Comparison of ENCODE assay signal across 1 cellular context in the genomic region with DNA sequence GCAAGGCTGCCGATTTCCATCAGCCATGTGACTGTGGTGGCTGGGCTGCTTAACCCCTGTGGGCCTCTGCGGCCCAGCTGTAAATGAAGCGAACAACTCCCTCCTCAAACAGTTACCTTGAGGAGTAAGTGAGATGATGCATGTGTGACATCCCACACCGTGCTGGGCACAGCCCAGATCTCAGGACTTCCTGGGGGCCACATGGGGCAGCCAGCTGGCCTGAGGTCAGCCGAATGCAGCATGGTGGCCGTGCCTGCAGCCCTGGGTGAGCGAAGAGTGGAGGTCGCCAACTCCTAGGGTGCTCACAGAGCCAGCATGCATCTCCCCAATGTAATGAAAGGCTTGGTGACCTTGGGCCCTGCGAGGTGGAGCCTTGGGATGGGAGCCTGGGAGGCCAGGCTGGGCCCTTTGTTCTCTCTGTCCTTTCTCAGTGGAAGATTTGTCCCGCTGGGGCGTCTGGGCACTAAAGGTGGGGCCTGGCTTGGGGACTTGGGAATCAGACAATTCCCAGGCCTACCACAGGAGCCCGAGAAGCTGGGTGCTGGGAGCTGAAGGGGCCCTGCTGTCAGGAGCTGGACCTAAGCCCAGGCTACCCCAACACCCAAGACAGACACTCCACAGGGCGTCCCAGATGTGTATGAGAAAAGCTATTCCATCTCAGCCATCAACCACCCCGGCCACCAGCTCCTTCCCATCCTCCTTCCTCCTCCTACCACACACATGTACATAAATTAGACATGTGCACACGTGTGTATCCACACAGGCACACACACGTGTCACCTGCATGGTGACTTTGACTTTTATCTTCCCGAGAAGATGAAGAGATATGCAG.
TF ChIP-seq lines count a peak whose summit lies in the region.

No MANE protein-coding gene starts in this region.

TF ChIP-seq in H1, 55 proteins besides CTCF, POLR2A, EP300 and RAD21:
- TF ChIP-seq EZH2 (IDR thresholded peaks at IDR 0.05; ENCODE audit: low read depth, low read length, severe bottlenecking) (no peak), SAP30 (IDR thresholded peaks at IDR 0.05; ENCODE audit: insufficient read depth, insufficient replicate concordance, low read length) (no peak), HDAC6 (IDR thresholded peaks at IDR 0.05; ENCODE audit: low read depth, low read length) (no peak), CHD2 (IDR thresholded peaks at IDR 0.05; ENCODE audit: low read length) (no peak), BRCA1 (IDR thresholded peaks at IDR 0.05; ENCODE audit: low read depth, low read length) (no peak), KDM5A (IDR thresholded peaks at IDR 0.05; ENCODE audit: low read length) (no peak), TBP (IDR thresholded peaks at IDR 0.05; ENCODE audit: low read depth, low read length) (no peak), NANOG (IDR thresholded peaks at IDR 0.05; ENCODE audit: insufficient read depth, low read depth, low read length, poor library complexity, severe bottlenecking) (no peak), CTBP2 (IDR thresholded peaks at IDR 0.05; ENCODE audit: borderline replicate concordance, insufficient read depth, insufficient read length, low read length) (no peak), POU5F1 (IDR thresholded peaks at IDR 0.05; ENCODE audit: low read depth, low read length) (no peak), ASH2L (IDR thresholded peaks at IDR 0.05; ENCODE audit: low read length) (no peak), RNF2 (IDR thresholded peaks at IDR 0.05; ENCODE audit: borderline replicate concordance, low read depth, low read length, missing control alignments, poor library complexity, severe bottlenecking) (no peak), KDM4A (IDR thresholded peaks at IDR 0.05; ENCODE audit: low read depth, low read length, severe bottlenecking) (no peak), GTF2F1 (IDR thresholded peaks at IDR 0.05; ENCODE audit: borderline replicate concordance, low read depth, low read length) (no peak), SIX5 (IDR thresholded peaks at IDR 0.05; ENCODE audit: low read depth, low read length) (no peak), SIN3A (conservative IDR thresholded peaks at IDR 0.05 in 1 of 2, IDR thresholded peaks at IDR 0.05 in 1 of 2; ENCODE audit: low read depth in 1 of 2, low read length in 2 of 2) (no peak), SP1 (IDR thresholded peaks at IDR 0.05; ENCODE audit: low read depth, low read length) (no peak), JUN (IDR thresholded peaks at IDR 0.05; ENCODE audit: low read depth, low read length) (no peak)
- TF ChIP-seq, protein P1, sequence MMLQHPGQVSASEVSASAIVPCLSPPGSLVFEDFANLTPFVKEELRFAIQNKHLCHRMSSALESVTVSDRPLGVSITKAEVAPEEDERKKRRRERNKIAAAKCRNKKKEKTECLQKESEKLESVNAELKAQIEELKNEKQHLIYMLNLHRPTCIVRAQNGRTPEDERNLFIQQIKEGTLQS (IDR thresholded peaks at IDR 0.05; ENCODE audit: insufficient read depth, low read depth, low read length): no peak
- TF ChIP-seq, protein P2, sequence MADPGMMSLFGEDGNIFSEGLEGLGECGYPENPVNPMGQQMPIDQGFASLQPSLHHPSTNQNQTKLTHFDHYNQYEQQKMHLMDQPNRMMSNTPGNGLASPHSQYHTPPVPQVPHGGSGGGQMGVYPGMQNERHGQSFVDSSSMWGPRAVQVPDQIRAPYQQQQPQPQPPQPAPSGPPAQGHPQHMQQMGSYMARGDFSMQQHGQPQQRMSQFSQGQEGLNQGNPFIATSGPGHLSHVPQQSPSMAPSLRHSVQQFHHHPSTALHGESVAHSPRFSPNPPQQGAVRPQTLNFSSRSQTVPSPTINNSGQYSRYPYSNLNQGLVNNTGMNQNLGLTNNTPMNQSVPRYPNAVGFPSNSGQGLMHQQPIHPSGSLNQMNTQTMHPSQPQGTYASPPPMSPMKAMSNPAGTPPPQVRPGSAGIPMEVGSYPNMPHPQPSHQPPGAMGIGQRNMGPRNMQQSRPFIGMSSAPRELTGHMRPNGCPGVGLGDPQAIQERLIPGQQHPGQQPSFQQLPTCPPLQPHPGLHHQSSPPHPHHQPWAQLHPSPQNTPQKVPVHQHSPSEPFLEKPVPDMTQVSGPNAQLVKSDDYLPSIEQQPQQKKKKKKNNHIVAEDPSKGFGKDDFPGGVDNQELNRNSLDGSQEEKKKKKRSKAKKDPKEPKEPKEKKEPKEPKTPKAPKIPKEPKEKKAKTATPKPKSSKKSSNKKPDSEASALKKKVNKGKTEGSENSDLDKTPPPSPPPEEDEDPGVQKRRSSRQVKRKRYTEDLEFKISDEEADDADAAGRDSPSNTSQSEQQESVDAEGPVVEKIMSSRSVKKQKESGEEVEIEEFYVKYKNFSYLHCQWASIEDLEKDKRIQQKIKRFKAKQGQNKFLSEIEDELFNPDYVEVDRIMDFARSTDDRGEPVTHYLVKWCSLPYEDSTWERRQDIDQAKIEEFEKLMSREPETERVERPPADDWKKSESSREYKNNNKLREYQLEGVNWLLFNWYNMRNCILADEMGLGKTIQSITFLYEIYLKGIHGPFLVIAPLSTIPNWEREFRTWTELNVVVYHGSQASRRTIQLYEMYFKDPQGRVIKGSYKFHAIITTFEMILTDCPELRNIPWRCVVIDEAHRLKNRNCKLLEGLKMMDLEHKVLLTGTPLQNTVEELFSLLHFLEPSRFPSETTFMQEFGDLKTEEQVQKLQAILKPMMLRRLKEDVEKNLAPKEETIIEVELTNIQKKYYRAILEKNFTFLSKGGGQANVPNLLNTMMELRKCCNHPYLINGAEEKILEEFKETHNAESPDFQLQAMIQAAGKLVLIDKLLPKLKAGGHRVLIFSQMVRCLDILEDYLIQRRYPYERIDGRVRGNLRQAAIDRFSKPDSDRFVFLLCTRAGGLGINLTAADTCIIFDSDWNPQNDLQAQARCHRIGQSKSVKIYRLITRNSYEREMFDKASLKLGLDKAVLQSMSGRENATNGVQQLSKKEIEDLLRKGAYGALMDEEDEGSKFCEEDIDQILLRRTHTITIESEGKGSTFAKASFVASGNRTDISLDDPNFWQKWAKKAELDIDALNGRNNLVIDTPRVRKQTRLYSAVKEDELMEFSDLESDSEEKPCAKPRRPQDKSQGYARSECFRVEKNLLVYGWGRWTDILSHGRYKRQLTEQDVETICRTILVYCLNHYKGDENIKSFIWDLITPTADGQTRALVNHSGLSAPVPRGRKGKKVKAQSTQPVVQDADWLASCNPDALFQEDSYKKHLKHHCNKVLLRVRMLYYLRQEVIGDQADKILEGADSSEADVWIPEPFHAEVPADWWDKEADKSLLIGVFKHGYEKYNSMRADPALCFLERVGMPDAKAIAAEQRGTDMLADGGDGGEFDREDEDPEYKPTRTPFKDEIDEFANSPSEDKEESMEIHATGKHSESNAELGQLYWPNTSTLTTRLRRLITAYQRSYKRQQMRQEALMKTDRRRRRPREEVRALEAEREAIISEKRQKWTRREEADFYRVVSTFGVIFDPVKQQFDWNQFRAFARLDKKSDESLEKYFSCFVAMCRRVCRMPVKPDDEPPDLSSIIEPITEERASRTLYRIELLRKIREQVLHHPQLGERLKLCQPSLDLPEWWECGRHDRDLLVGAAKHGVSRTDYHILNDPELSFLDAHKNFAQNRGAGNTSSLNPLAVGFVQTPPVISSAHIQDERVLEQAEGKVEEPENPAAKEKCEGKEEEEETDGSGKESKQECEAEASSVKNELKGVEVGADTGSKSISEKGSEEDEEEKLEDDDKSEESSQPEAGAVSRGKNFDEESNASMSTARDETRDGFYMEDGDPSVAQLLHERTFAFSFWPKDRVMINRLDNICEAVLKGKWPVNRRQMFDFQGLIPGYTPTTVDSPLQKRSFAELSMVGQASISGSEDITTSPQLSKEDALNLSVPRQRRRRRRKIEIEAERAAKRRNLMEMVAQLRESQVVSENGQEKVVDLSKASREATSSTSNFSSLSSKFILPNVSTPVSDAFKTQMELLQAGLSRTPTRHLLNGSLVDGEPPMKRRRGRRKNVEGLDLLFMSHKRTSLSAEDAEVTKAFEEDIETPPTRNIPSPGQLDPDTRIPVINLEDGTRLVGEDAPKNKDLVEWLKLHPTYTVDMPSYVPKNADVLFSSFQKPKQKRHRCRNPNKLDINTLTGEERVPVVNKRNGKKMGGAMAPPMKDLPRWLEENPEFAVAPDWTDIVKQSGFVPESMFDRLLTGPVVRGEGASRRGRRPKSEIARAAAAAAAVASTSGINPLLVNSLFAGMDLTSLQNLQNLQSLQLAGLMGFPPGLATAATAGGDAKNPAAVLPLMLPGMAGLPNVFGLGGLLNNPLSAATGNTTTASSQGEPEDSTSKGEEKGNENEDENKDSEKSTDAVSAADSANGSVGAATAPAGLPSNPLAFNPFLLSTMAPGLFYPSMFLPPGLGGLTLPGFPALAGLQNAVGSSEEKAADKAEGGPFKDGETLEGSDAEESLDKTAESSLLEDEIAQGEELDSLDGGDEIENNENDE (IDR thresholded peaks at IDR 0.05; ENCODE audit: insufficient replicate concordance, low read length): no peak
TF ChIP-seq in H1: peak in this region for 0.
